ENCODE assay signal across 8 cellular contexts in genomic region chr12:121802843-121803698, GRCh38. TPM values are rescaled to one million over a fixed set of nuclear protein-coding genes. Genes with fewer than 3 reads are reported as not detected.
DNase-seq lines count a peak whose midpoint lies in the region; ATAC-seq and TF ChIP-seq lines count a peak whose summit lies in the region.

No MANE protein-coding gene starts in this region.

- TF ChIP-seq CTCF in choroid plexus epithelial cell (conservative IDR thresholded peaks at IDR 0.05; ENCODE audit: low read depth, low read length) (no peak), kidney epithelial cell (IDR thresholded peaks at IDR 0.05; ENCODE audit: insufficient read depth, low read length, poor library complexity, severe bottlenecking) (no peak)

- DNase-seq in AG08396 (ENCODE audit: low spot score) (peak; percentile 95), NCI-H524 treated with DMSO at 0.1 percent for 48 hours (lab: John Stamatoyannopoulos, UW) (peak; percentile 76), choroid plexus epithelial cell (ENCODE audit: low read depth) (peak; percentile 98), kidney epithelial cell (ENCODE audit: low read depth) (no peak)
- peak; percentile 82 to 83 for DNase-seq in activated CD4-positive, alpha-beta T cell treated with anti-CD3 and anti-CD28 coated beads for 4 hours
- DNase-seq in stimulated activated CD4-positive, alpha-beta T cell treated with anti-CD3 and anti-CD28 coated beads, Interleukin-15, amount 100 ng/mL, for 1 hour (ENCODE audit: low read depth in 1 of 2, low spot score in 1 of 2) = peak; percentile 76 to 80

- H3K36me3 ChIP-seq in kidney epithelial cell (ENCODE audit: control insufficient read depth, insufficient read depth, low read length) = no peaks in the 10 kb centered on the region

- H3K4me3 ChIP-seq in choroid plexus epithelial cell (ENCODE audit: low read depth, low read length) (peak overlapping the region; percentile 63), kidney epithelial cell (ENCODE audit: low read depth, low read length) (peak overlapping the region; percentile 68)

- H3K27me3 ChIP-seq in kidney epithelial cell (ENCODE audit: control insufficient read depth, insufficient read depth, low read length) = no peaks in the 10 kb centered on the region

- ATAC-seq in GM19035 (IDR thresholded peaks at IDR 0.05; ENCODE audit: unreplicated experiment) (peak; percentile 44), HG03439 (IDR thresholded peaks at IDR 0.05; ENCODE audit: unreplicated experiment) (peak; percentile 32)

RNA-seq across cellular contexts. Expression of gene SETD1B, which starts 0.7 kb away (rescaled TPM):
- total RNA-seq in kidney epithelial cell = 8.1 and 9.6 TPM in 2 replicates

RNA-seq across cellular contexts. Expression of gene RHOF, which starts 9.6 kb away (rescaled TPM):
- total RNA-seq in kidney epithelial cell = 194 and 311 TPM in 2 replicates

RNA-seq across cellular contexts. Expression of gene HPD, which starts 55.6 kb away (rescaled TPM):
- 0.33 TPM in 1 of 2 replicates, not detected in the other for total RNA-seq in kidney epithelial cell
